Comparison of ENCODE assay signal across 9 cellular contexts in genomic region chr13:28429685-28430290, GRCh38.
DNase-seq lines count a peak whose midpoint lies in the region; ATAC-seq and TF ChIP-seq lines count a peak whose summit lies in the region.
"Had no signal": no experiment of that assay in that cellular context is flagged by ENCODE, and none has a peak within 500 bp of the region (broad histone marks: within the 10 kb centered on the region; RNA-seq: fewer than 3 reads in every experiment).

No MANE protein-coding gene starts in this region.

- H3K27ac Mint-ChIP-seq in CD4-positive, alpha-beta memory T cell = no peak overlapping the region
- H3K27ac Mint-ChIP-seq: activated naive CD4-positive, alpha-beta T cell treated with anti-CD3 and anti-CD28 coated beads, Interleukin-2, amount 50 U/mL, for 24 hours had no signal

- H3K4me1 ChIP-seq in CD4-positive, alpha-beta memory T cell (ENCODE audit: insufficient read depth, low read length) = no peaks in the 10 kb centered on the region
- H3K4me1 ChIP-seq in foreskin keratinocyte = no peaks in the 10 kb centered on the region

- H3K27me3 Mint-ChIP-seq in CD4-positive, alpha-beta memory T cell = peaks cover 4 to 5% of the 10 kb centered on the region in 2 donors

- POLR2A ChIA-PET in CD4-positive, alpha-beta memory T cell (lab: Charles Lee; ENCODE audit: partially characterized antibody) = no interaction called here

- intact Hi-C loops in CD4-positive, alpha-beta memory T cell (cut with micrococcal nuclease) = no loop called here

- no peaks in the 10 kb centered on the region for H3K9me3 Mint-ChIP-seq in CD4-positive, alpha-beta memory T cell
- H3K9me3 Mint-ChIP-seq: activated naive CD4-positive, alpha-beta T cell treated with anti-CD3 and anti-CD28 coated beads, Interleukin-2, amount 50 U/mL, for 24 hours had no signal

- peak; percentile 80 for ATAC-seq in GM18499 (IDR thresholded peaks at IDR 0.05; ENCODE audit: insufficient read depth, unreplicated experiment)
- ATAC-seq in GM21529 (IDR thresholded peaks at IDR 0.05; ENCODE audit: unreplicated experiment) = peak; percentile 94
- peak; percentile 94 for ATAC-seq in HG03442 (IDR thresholded peaks at IDR 0.05; ENCODE audit: unreplicated experiment)
- ATAC-seq in foreskin keratinocyte = no peak

- H3K36me3 Mint-ChIP-seq in CD4-positive, alpha-beta memory T cell = peaks cover 0 to 3% of the 10 kb centered on the region in 2 donors
- H3K36me3 Mint-ChIP-seq: activated naive CD4-positive, alpha-beta T cell treated with anti-CD3 and anti-CD28 coated beads, Interleukin-2, amount 50 U/mL, for 24 hours had no signal

- CTCF ChIA-PET in CD4-positive, alpha-beta memory T cell (lab: Charles Lee; ENCODE audit: partially characterized antibody) = no interaction called here

- H3K9me3 ChIP-seq in CD4-positive, alpha-beta memory T cell (ENCODE audit: control insufficient read depth in 1 of 2, low read length in 2 of 2) = no peaks in the 10 kb centered on the region

- no peaks in the 10 kb centered on the region for H3K27me3 ChIP-seq in CD4-positive, alpha-beta memory T cell (ENCODE audit: insufficient read depth, low read length)
- peaks cover 54% of the 10 kb centered on the region for H3K27me3 ChIP-seq in foreskin keratinocyte

- no peaks in the 10 kb centered on the region for H3K4me1 Mint-ChIP-seq in CD4-positive, alpha-beta memory T cell
- H3K4me1 Mint-ChIP-seq: activated naive CD4-positive, alpha-beta T cell treated with anti-CD3 and anti-CD28 coated beads, Interleukin-2, amount 50 U/mL, for 24 hours had no signal

- TF ChIP-seq CTCF in foreskin keratinocyte (conservative IDR thresholded peaks at IDR 0.05) = no peak

- H3K36me3 ChIP-seq in CD4-positive, alpha-beta memory T cell (ENCODE audit: insufficient read depth, low read length) = no peaks in the 10 kb centered on the region

- peak; percentile 16 for DNase-seq in fibroblast of gingiva (ENCODE audit: low read depth)
- DNase-seq in cerebellar cortex (ENCODE audit: low spot score) = no peak
- DNase-seq in CD4-positive, alpha-beta memory T cell = no peak
- no peak for DNase-seq in NCI-H2196 (lab: John Stamatoyannopoulos, UW; ENCODE audit: unreplicated experiment)
- DNase-seq in foreskin keratinocyte = no peak

- H3K4me3 Mint-ChIP-seq in CD4-positive, alpha-beta memory T cell = peak overlapping the region in 1 of 8 donors; percentile 35
- H3K4me3 Mint-ChIP-seq: activated naive CD4-positive, alpha-beta T cell treated with anti-CD3 and anti-CD28 coated beads, Interleukin-2, amount 50 U/mL, for 24 hours had no signal

- H3K4me3 ChIP-seq in CD4-positive, alpha-beta memory T cell (ENCODE audit: low read length in 2 of 2) = no peak overlapping the region

- H3K27ac ChIP-seq in CD4-positive, alpha-beta memory T cell (ENCODE audit: low read depth, low read length) = no peak overlapping the region
- H3K27ac ChIP-seq in foreskin keratinocyte = no peak overlapping the region
